Comparison of ENCODE assay signal across 26 cellular contexts in the genomic region with DNA sequence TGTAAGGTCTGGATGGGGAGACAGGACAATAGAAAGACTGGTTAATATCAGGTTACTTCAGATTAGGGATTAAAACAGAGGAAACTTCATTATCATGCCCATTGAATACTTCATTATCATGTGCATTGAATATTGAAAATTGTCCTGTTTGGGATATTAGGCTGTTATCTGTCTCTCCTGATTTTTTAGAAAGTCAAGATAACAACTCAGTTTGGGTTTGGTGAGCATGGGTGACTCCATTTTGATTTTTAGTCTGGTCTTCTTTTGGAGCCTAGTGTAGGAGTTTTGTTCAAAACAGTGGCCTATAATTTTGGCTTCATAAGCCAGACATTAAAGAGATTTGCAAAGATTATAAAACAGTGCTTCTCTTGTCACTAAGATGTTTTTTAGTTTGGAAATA.
"Had no signal": no experiment of that assay in that cellular context is flagged by ENCODE, and none has a peak within 500 bp of the region (broad histone marks: within the 10 kb centered on the region; RNA-seq: fewer than 3 reads in every experiment).

No MANE protein-coding gene starts in this region.

- H3K27ac ChIP-seq: left lung, lower lobe of right lung, ovary, right atrium auricular region, right lobe of liver, stomach, testis, thyroid gland, uterus had no signal

- H3K4me1 Mint-ChIP-seq: immature natural killer cell, natural killer cell had no signal

- DNase-seq: hypothalamus; immature natural killer cell; kidney; left colon; left lung; lower lobe of right lung; mammary epithelial cell; mesendoderm; naive B cell; natural killer cell; ovary; right lobe of liver; stimulated activated CD4-positive, alpha-beta T cell treated with anti-CD3 and anti-CD28 coated beads, Interleukin-2, amount 100 ng/mL, for 24 hours; stimulated activated CD4-positive, alpha-beta T cell treated with anti-CD3 and anti-CD28 coated beads, Interleukin-4, amount 100 ng/mL, for 1 hour; stimulated activated naive B cell treated with anti-CD40 and anti-IgM and Interleukin-4, amounts not matched to agents 10 μg/mL and 1 μg/mL and 100 μg/mL, for 72 hours; stimulated activated naive CD8-positive, alpha-beta T cell treated with anti-CD3 and anti-CD28 coated beads, Interleukin-15, Interleukin-2, amounts not matched to agents 100 U/mL and 50 U/mL, for 24 hours; stomach; testis; trophoblast cell; uterus had no signal

- FAIRE-seq: islet of Langerhans had no signal

- H3K4me3 Mint-ChIP-seq: immature natural killer cell; mesothelial cell of epicardium; naive B cell; natural killer cell; stimulated activated naive B cell treated with anti-CD40 and anti-IgM and Interleukin-4, amounts not matched to agents 10 μg/mL and 1 μg/mL and 100 μg/mL, for 72 hours had no signal

- H3K36me3 Mint-ChIP-seq: immature natural killer cell, natural killer cell had no signal

- H3K9me3 Mint-ChIP-seq: immature natural killer cell; mesothelial cell of epicardium; naive B cell; natural killer cell; stimulated activated naive B cell treated with anti-CD40 and anti-IgM and Interleukin-4, amounts not matched to agents 10 μg/mL and 1 μg/mL and 100 μg/mL, for 72 hours had no signal

- H3K36me3 ChIP-seq: ovary, uterus had no signal

- H3K4me2 ChIP-seq: smooth muscle cell had no signal

- H3K4me3 ChIP-seq: left lung, lower lobe of right lung, ovary, right atrium auricular region, right lobe of liver, smooth muscle cell, stomach, testis, thyroid gland, uterus had no signal

- H3K9me3 ChIP-seq: left lung, lower lobe of right lung, ovary, right atrium auricular region, right lobe of liver, stomach, testis, thyroid gland, uterus had no signal

- H3K4me1 ChIP-seq: left lung, lower lobe of right lung, right atrium auricular region, right lobe of liver, stomach, testis, thyroid gland, uterus had no signal

- H3K27me3 Mint-ChIP-seq: naive B cell; progenitor cell of endocrine pancreas; stimulated activated naive B cell treated with anti-CD40 and anti-IgM and Interleukin-4, amounts not matched to agents 10 μg/mL and 1 μg/mL and 100 μg/mL, for 72 hours had no signal

- ATAC-seq: left colon; left lung; lower lobe of right lung; natural killer cell; right lobe of liver; stimulated activated naive B cell treated with anti-CD40 and anti-IgM and Interleukin-4, amounts not matched to agents 10 μg/mL and 1 μg/mL and 100 μg/mL, for 72 hours; stimulated activated naive CD8-positive, alpha-beta T cell treated with anti-CD3 and anti-CD28 coated beads, Interleukin-15, Interleukin-2, amounts not matched to agents 100 U/mL and 50 U/mL, for 24 hours had no signal

- H3K27ac Mint-ChIP-seq: mesothelial cell of epicardium; natural killer cell; progenitor cell of endocrine pancreas; stimulated activated naive B cell treated with anti-CD40 and anti-IgM and Interleukin-4, amounts not matched to agents 10 μg/mL and 1 μg/mL and 100 μg/mL, for 72 hours had no signal

- H3K27me3 ChIP-seq: left lung, ovary, right atrium auricular region, right lobe of liver, stomach, testis, thyroid gland, uterus had no signal
